11 cellular contexts compared by ENCODE assay signal in genomic region chr9:135993409-135993742, GRCh38. TPM values are rescaled to one million over a fixed set of nuclear protein-coding genes. Genes with fewer than 3 reads are reported as not detected.
DNase-seq lines count a peak whose midpoint lies in the region; ATAC-seq and TF ChIP-seq lines count a peak whose summit lies in the region.
"Had no signal": no experiment of that assay in that cellular context is flagged by ENCODE, and none has a peak within 500 bp of the region (broad histone marks: within the 10 kb centered on the region; RNA-seq: fewer than 3 reads in every experiment).

No MANE protein-coding gene starts in this region.

- no peaks in the 10 kb centered on the region for H3K36me3 ChIP-seq in heart right ventricle
- H3K36me3 ChIP-seq: MG63 had no signal

- no peak for DNase-seq in heart right ventricle
- no peak for DNase-seq in Right ventricle myocardium inferior (ENCODE audit: missing footprints)
- DNase-seq in right cardiac atrium = no peak
- no peak for DNase-seq in osteocyte (ENCODE audit: extremely low spot score, unreplicated experiment)
- DNase-seq in activated CD8-positive, alpha-beta memory T cell treated with anti-CD3 and anti-CD28 coated beads for 24 hours = no peak
- no peak for DNase-seq in HUDEP-2 (lab: John Stamatoyannopoulos, UW; ENCODE audit: unreplicated experiment in 76 of 76)
- no peak for DNase-seq in effector CD4-positive, alpha-beta T cell
- DNase-seq: central memory CD4-positive, alpha-beta T cell had no signal

- no peaks in the 10 kb centered on the region for H3K27me3 Mint-ChIP-seq in osteocyte (ENCODE audit: unreplicated experiment)

- ATAC-seq in heart right ventricle (peak in 1 of 8 donors; percentile 0), Right ventricle myocardium inferior (no peak), right cardiac atrium (no peak), HG03196 (IDR thresholded peaks at IDR 0.05; ENCODE audit: unreplicated experiment) (no peak)

- H3K4me1 Mint-ChIP-seq in osteocyte (ENCODE audit: unreplicated experiment) = peaks cover 23% of the 10 kb centered on the region

- intact Hi-C loops in heart right ventricle (cut with DNase I) (loop anchor here in 1 of 10 donors (1.0 kb wide), 1 partner anchor 101 kb away; no protein-coding TSS in a partner anchor), Right ventricle myocardium inferior (cut with DNase I) (no loop called here), right cardiac atrium (cut with DNase I) (no loop called here)

- peak overlapping the region; percentile 10 for H3K27ac Mint-ChIP-seq in osteocyte (ENCODE audit: unreplicated experiment)

- no peaks in the 10 kb centered on the region for H3K9me3 Mint-ChIP-seq in osteocyte (ENCODE audit: unreplicated experiment)
- H3K9me3 Mint-ChIP-seq: naive B cell had no signal

- WGBS in heart right ventricle, 2 donors = 54 to 64% methylated on average over 13 of the region's 13 CpGs
- 55% methylated on average over 13 of the region's 13 CpGs for WGBS in right cardiac atrium

- peak overlapping the region; percentile 86 to 96 (median 93) for H3K27ac ChIP-seq in heart right ventricle
- peak overlapping the region; percentile 37 for H3K27ac ChIP-seq in right cardiac atrium (ENCODE audit: low read length)

- peak overlapping the region in 8 of 10 donors; percentile 18 to 49 (median 36) for H3K4me3 ChIP-seq in heart right ventricle
- no peak overlapping the region for H3K4me3 ChIP-seq in right cardiac atrium (ENCODE audit: low read length)

- H3K4me3 Mint-ChIP-seq in osteocyte (ENCODE audit: unreplicated experiment) = no peak overlapping the region

- H3K27me3 ChIP-seq in heart right ventricle (peaks cover 0 to 15% (median 0%) of the 10 kb centered on the region in 7 donors), right cardiac atrium (ENCODE audit: control insufficient read depth, insufficient read depth) (no peaks in the 10 kb centered on the region)
- H3K27me3 ChIP-seq: MG63 had no signal

- TF ChIP-seq CTCF in heart right ventricle (IDR thresholded peaks at IDR 0.05) (no peak), osteocyte (IDR thresholded peaks at IDR 0.05) (no peak)

- H3K9me3 ChIP-seq in heart right ventricle = no peaks in the 10 kb centered on the region
- H3K9me3 ChIP-seq in right cardiac atrium (ENCODE audit: control insufficient read depth, low read length) = no peaks in the 10 kb centered on the region
- H3K9me3 ChIP-seq: MG63 had no signal

- no peaks in the 10 kb centered on the region for H3K36me3 Mint-ChIP-seq in osteocyte (ENCODE audit: unreplicated experiment)
- H3K36me3 Mint-ChIP-seq: naive B cell had no signal

- peaks cover 13 to 64% (median 40%) of the 10 kb centered on the region in 9 donors for H3K4me1 ChIP-seq in heart right ventricle
- H3K4me1 ChIP-seq in right cardiac atrium (ENCODE audit: control insufficient read depth, insufficient read depth, low read length) = no peaks in the 10 kb centered on the region

RNA-seq across cellular contexts. Expression of gene UBAC1, which starts 32.2 kb away (rescaled TPM):
- 100 to 1,000 TPM in 2 of 10 donors, 10 to 100 TPM in 8; 73.8 to 138 (median 85.4) TPM for total RNA-seq in heart right ventricle
- polyA plus RNA-seq in heart right ventricle = 100 to 1,000 TPM in 1 of 2 donors, 10 to 100 TPM in 1; 83.8 to 172 TPM
- total RNA-seq in Right ventricle myocardium inferior = 119 TPM
- 10 to 100 TPM; 64.0 to 88.7 (median 76.2) TPM for total RNA-seq in right cardiac atrium
- 83.3 TPM for polyA plus RNA-seq in right cardiac atrium
- total RNA-seq in osteocyte = 38.9 and 41.9 TPM in 2 replicates
